ENCODE assay signal across 8 cellular contexts in the genomic region with DNA sequence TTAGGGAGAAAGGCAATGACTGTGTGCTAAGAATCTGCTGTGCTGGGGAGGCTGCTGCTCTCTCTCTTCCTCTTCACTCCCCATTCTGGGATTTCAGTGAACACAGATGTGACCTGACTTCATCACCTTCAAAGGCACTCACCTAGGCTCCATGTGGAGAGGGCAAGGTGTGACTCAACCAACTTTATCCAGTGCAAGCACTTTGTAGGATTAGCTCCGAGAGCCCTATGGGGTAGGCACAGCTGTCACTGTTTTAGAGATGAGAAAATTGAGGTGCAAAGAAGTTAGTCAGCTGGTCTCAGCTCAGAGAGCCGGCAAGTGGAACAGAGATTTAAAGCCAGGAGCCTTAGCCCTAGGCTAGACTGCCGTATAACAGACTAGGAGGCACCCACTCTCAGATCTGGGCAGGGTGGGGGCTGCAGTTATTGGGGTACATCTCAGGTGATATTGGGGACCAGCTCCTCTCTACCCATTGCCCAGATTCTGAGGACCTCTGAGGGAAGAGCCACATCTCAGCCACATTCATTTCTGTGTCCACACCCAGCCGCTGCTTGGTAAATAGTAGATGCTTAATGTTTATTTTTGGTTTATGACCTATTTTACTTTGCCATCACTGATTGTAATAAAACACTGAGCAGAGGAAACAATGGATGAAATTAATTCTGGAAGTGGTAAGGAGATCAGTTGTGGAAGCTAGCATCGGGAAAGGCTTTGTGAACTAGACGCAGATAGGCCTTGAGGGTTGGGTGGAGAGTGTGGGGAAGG.
DNase-seq lines count a peak whose midpoint lies in the region; ATAC-seq and TF ChIP-seq lines count a peak whose summit lies in the region.

No MANE protein-coding gene starts in this region.

- peaks cover 39% of the 10 kb centered on the region for H3K4me1 ChIP-seq in left ventricle myocardium inferior
- peaks cover 33% of the 10 kb centered on the region for H3K4me1 ChIP-seq in upper lobe of right lung

- TF ChIP-seq CTCF in left ventricle myocardium inferior (IDR thresholded peaks at IDR 0.05; ENCODE audit: borderline replicate concordance) (no peak), VCaP (conservative IDR thresholded peaks at IDR 0.05) (no peak), upper lobe of right lung (IDR thresholded peaks at IDR 0.05) (no peak)

- peaks cover 41% of the 10 kb centered on the region for H3K4me1 Mint-ChIP-seq in memory B cell

- DNase-seq in left ventricle myocardium inferior (no peak), left cardiac atrium (no peak), memory B cell (ENCODE audit: low spot score in 2 of 2) (no peak), upper lobe of right lung (peak; percentile 18), NCI-H2196 treated with DMSO at 0.1 percent for 48 hours (lab: John Stamatoyannopoulos, UW; ENCODE audit: unreplicated experiment) (no peak), NK-92 (lab: John Stamatoyannopoulos, UW; ENCODE audit: unreplicated experiment) (no peak)

- H3K36me3 ChIP-seq in left ventricle myocardium inferior: no peaks in the 10 kb centered on the region
- H3K36me3 ChIP-seq in upper lobe of right lung: no peaks in the 10 kb centered on the region

- peak overlapping the region; percentile 88 for H3K27ac ChIP-seq in left ventricle myocardium inferior (replicated peaks)
- peak overlapping the region; percentile 59 for H3K27ac ChIP-seq in VCaP
- H3K27ac ChIP-seq in upper lobe of right lung: peak overlapping the region; percentile 17

- H3K4me3 Mint-ChIP-seq in memory B cell: no peak overlapping the region

- no peaks in the 10 kb centered on the region for H3K9me3 Mint-ChIP-seq in memory B cell

- intact Hi-C loops in left ventricle myocardium inferior (cut with micrococcal nuclease) (no loop called here), left cardiac atrium (cut with DNase I) (no loop called here), upper lobe of right lung (cut with DNase I) (no loop called here)

- H3K4me3 ChIP-seq in left ventricle myocardium inferior: peak overlapping the region; percentile 40
- H3K4me3 ChIP-seq in upper lobe of right lung: no peak overlapping the region

- ATAC-seq in left cardiac atrium: no peak
- no peak for ATAC-seq in memory B cell (ENCODE audit: low read depth)
- no peak for ATAC-seq in upper lobe of right lung
- ATAC-seq in HG03095 (IDR thresholded peaks at IDR 0.05; ENCODE audit: unreplicated experiment): no peak

- peak overlapping the region; percentile 89 for H3K27ac Mint-ChIP-seq in memory B cell

- H3K27me3 ChIP-seq in left ventricle myocardium inferior (ENCODE audit: low read depth) (no peaks in the 10 kb centered on the region), upper lobe of right lung (no peaks in the 10 kb centered on the region)

- H3K9me3 ChIP-seq in left ventricle myocardium inferior (replicated peaks) (no peaks in the 10 kb centered on the region), upper lobe of right lung (no peaks in the 10 kb centered on the region)

- no peaks in the 10 kb centered on the region for H3K27me3 Mint-ChIP-seq in memory B cell

- H3K36me3 Mint-ChIP-seq in memory B cell: no peaks in the 10 kb centered on the region

Comparison
In these comparisons a context has a peak if more than half of its experiments do, and no peak if none do; other contexts are left out.
1. H3K27ac ChIP-seq: peak in every context shown above with its lines; median percentile 88 in left ventricle myocardium inferior; 59 in VCaP; 17 in upper lobe of right lung.